ENCODE assay signal across 1 cellular context in the genomic region with DNA sequence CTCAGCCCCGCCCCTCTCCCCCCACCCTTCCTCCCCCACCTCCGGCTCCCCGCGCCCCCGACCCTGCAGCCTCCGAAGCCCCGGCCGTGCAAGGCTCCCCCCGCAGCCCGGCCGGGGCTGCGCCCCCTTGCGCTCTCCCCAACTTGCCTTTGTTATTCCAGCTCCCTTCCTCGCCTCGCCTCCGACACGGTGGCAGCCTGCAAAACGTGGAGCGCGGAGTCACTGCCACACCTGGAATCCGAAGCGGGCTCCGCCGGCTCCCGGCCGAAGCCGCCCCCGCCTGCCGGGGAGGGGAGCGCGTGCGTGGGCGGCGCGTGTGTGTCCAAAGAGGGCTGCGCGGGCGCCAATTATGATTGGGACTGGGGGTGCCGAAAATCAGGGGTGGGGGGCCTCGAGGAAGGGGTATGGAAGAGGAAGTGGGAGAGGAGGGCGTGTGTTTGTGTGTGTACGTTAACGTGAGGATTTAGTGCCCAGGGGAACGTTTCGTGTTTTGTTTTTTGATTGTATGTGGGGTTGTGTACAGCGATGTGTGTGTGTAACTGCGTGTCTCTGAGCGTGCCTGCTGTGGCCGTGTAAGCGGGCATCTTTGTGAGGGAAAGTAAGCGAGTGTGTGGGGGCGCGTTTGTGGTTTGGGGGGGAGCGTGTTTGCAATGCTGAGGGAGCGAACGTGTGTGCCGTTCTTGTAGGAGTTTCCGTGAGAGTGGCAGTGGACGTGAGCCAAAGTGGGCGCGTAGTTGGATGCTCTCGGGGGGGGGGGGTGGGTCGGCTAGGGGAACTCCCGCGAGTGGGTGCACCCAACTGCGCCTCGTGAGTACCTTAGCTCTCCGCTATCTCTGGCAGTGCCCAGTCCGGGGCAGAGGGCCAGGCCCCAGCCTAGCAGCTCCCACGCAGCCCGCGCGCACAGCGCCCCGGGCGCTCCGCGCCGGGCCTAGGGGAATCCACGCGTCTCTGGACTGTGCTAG.
TF ChIP-seq lines count a peak whose summit lies in the region.

No MANE protein-coding gene starts in this region.

TF ChIP-seq in K562, 482 proteins besides CTCF, POLR2A, EP300 and RAD21 (continued from another document and continues in another):
- TF ChIP-seq, protein P1, sequence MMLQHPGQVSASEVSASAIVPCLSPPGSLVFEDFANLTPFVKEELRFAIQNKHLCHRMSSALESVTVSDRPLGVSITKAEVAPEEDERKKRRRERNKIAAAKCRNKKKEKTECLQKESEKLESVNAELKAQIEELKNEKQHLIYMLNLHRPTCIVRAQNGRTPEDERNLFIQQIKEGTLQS (IDR thresholded peaks at IDR 0.05) = no peak
- TF ChIP-seq, protein P1 (CRISPR knock-in tag; conservative IDR thresholded peaks at IDR 0.05) = no peak
- TF ChIP-seq, protein P2, sequence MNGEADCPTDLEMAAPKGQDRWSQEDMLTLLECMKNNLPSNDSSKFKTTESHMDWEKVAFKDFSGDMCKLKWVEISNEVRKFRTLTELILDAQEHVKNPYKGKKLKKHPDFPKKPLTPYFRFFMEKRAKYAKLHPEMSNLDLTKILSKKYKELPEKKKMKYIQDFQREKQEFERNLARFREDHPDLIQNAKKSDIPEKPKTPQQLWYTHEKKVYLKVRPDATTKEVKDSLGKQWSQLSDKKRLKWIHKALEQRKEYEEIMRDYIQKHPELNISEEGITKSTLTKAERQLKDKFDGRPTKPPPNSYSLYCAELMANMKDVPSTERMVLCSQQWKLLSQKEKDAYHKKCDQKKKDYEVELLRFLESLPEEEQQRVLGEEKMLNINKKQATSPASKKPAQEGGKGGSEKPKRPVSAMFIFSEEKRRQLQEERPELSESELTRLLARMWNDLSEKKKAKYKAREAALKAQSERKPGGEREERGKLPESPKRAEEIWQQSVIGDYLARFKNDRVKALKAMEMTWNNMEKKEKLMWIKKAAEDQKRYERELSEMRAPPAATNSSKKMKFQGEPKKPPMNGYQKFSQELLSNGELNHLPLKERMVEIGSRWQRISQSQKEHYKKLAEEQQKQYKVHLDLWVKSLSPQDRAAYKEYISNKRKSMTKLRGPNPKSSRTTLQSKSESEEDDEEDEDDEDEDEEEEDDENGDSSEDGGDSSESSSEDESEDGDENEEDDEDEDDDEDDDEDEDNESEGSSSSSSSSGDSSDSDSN (IDR thresholded peaks at IDR 0.05; ENCODE audit: borderline replicate concordance in 1 of 2, low read depth in 2 of 2, low read length in 2 of 2) = peak; percentile 87 to 93; a peak in 3 of 4 replicates
- TF ChIP-seq SLC30A9 (CRISPR knock-in tag; IDR thresholded peaks at IDR 0.05) (no peak), GTF2A2 (tag; IDR thresholded peaks at IDR 0.05) (no peak), TFAM (CRISPR knock-in tag; conservative IDR thresholded peaks at IDR 0.05) (no peak), POU5F1 (IDR thresholded peaks at IDR 0.05; ENCODE audit: borderline replicate concordance, low read depth, low read length, partially characterized antibody) (no peak), ZC3H4 (CRISPR knock-in tag; IDR thresholded peaks at IDR 0.05; ENCODE audit: borderline replicate concordance) (no peak), RBM22 (IDR thresholded peaks at IDR 0.05; ENCODE audit: low read depth, low read length, poor library complexity, severe bottlenecking) (peak; percentile 76), ELF4 (CRISPR knock-in tag; IDR thresholded peaks at IDR 0.05) (peak; percentile 79; the same call in 1 of the 2 replicates), STAG1 (CRISPR knock-in tag; IDR thresholded peaks at IDR 0.05; ENCODE audit: borderline replicate concordance) (no peak), HMGN3 (IDR thresholded peaks at IDR 0.05; ENCODE audit: borderline replicate concordance, extremely low read depth, insufficient read length, low read depth, low read length) (peak; percentile 95), SRSF1 (IDR thresholded peaks at IDR 0.05; ENCODE audit: low read depth, low read length) (no peak), HMG20B (CRISPR knock-in tag; IDR thresholded peaks at IDR 0.05) (no peak), STAT5A (IDR thresholded peaks at IDR 0.05; ENCODE audit: borderline replicate concordance, low read length) (no peak; the same call in 1 of the 2 replicates), ZNF695 (CRISPR knock-in tag; IDR thresholded peaks at IDR 0.05) (no peak), ADNP (tag; IDR thresholded peaks at IDR 0.05) (no peak), CHD1 (IDR thresholded peaks at IDR 0.05; ENCODE audit: low read length) (no peak), DPF2 (IDR thresholded peaks at IDR 0.05) (peak; percentile 77), ZNF134 (CRISPR knock-in tag; conservative IDR thresholded peaks at IDR 0.05) (no peak), ZNF445 (CRISPR knock-in tag; IDR thresholded peaks at IDR 0.05; ENCODE audit: low read depth) (no peak), PRPF4 (IDR thresholded peaks at IDR 0.05; ENCODE audit: insufficient read depth, low read depth, low read length, poor library complexity, severe bottlenecking) (no peak), YBX1 (IDR thresholded peaks at IDR 0.05) (no peak), ZNF57 (CRISPR knock-in tag; IDR thresholded peaks at IDR 0.05) (no peak), RNF2 (IDR thresholded peaks at IDR 0.05) (peak; percentile 71; the same call in 1 of the 2 replicates), NCOA2 (IDR thresholded peaks at IDR 0.05; ENCODE audit: partially characterized antibody in 2 of 2) (no peak)
- TF ChIP-seq, protein P3, sequence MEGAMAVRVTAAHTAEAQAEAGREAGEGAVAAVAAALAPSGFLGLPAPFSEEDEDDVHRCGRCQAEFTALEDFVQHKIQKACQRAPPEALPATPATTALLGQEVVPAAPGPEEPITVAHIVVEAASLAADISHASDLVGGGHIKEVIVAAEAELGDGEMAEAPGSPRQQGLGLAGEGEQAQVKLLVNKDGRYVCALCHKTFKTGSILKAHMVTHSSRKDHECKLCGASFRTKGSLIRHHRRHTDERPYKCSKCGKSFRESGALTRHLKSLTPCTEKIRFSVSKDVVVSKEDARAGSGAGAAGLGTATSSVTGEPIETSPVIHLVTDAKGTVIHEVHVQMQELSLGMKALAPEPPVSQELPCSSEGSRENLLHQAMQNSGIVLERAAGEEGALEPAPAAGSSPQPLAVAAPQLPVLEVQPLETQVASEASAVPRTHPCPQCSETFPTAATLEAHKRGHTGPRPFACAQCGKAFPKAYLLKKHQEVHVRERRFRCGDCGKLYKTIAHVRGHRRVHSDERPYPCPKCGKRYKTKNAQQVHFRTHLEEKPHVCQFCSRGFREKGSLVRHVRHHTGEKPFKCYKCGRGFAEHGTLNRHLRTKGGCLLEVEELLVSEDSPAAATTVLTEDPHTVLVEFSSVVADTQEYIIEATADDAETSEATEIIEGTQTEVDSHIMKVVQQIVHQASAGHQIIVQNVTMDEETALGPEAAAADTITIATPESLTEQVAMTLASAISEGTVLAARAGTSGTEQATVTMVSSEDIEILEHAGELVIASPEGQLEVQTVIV (CRISPR knock-in tag; IDR thresholded peaks at IDR 0.05; ENCODE audit: borderline replicate concordance) = no peak
- TF ChIP-seq, protein P4, sequence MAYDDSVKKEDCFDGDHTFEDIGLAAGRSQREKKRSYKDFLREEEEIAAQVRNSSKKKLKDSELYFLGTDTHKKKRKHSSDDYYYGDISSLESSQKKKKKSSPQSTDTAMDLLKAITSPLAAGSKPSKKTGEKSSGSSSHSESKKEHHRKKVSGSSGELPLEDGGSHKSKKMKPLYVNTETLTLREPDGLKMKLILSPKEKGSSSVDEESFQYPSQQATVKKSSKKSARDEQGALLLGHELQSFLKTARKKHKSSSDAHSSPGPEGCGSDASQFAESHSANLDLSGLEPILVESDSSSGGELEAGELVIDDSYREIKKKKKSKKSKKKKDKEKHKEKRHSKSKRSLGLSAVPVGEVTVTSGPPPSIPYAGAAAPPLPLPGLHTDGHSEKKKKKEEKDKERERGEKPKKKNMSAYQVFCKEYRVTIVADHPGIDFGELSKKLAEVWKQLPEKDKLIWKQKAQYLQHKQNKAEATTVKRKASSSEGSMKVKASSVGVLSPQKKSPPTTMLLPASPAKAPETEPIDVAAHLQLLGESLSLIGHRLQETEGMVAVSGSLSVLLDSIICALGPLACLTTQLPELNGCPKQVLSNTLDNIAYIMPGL (CRISPR knock-in tag; IDR thresholded peaks at IDR 0.05) = 0 out of 2 replicates have a peak, but pooled peaks have one; percentile 47
- TF ChIP-seq, protein P5, sequence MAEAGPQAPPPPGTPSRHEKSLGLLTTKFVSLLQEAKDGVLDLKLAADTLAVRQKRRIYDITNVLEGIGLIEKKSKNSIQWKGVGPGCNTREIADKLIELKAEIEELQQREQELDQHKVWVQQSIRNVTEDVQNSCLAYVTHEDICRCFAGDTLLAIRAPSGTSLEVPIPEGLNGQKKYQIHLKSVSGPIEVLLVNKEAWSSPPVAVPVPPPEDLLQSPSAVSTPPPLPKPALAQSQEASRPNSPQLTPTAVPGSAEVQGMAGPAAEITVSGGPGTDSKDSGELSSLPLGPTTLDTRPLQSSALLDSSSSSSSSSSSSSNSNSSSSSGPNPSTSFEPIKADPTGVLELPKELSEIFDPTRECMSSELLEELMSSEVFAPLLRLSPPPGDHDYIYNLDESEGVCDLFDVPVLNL (CRISPR knock-in tag; IDR thresholded peaks at IDR 0.05; ENCODE audit: low read depth) = no peak
- TF ChIP-seq, protein P6, sequence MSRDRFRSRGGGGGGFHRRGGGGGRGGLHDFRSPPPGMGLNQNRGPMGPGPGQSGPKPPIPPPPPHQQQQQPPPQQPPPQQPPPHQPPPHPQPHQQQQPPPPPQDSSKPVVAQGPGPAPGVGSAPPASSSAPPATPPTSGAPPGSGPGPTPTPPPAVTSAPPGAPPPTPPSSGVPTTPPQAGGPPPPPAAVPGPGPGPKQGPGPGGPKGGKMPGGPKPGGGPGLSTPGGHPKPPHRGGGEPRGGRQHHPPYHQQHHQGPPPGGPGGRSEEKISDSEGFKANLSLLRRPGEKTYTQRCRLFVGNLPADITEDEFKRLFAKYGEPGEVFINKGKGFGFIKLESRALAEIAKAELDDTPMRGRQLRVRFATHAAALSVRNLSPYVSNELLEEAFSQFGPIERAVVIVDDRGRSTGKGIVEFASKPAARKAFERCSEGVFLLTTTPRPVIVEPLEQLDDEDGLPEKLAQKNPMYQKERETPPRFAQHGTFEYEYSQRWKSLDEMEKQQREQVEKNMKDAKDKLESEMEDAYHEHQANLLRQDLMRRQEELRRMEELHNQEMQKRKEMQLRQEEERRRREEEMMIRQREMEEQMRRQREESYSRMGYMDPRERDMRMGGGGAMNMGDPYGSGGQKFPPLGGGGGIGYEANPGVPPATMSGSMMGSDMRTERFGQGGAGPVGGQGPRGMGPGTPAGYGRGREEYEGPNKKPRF (IDR thresholded peaks at IDR 0.05; ENCODE audit: low read depth, low read length) = no peak
- TF ChIP-seq, protein P7, sequence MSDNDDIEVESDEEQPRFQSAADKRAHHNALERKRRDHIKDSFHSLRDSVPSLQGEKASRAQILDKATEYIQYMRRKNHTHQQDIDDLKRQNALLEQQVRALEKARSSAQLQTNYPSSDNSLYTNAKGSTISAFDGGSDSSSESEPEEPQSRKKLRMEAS (CRISPR knock-in tag; IDR thresholded peaks at IDR 0.05) = peak; percentile 58
- TF ChIP-seq, protein P8, sequence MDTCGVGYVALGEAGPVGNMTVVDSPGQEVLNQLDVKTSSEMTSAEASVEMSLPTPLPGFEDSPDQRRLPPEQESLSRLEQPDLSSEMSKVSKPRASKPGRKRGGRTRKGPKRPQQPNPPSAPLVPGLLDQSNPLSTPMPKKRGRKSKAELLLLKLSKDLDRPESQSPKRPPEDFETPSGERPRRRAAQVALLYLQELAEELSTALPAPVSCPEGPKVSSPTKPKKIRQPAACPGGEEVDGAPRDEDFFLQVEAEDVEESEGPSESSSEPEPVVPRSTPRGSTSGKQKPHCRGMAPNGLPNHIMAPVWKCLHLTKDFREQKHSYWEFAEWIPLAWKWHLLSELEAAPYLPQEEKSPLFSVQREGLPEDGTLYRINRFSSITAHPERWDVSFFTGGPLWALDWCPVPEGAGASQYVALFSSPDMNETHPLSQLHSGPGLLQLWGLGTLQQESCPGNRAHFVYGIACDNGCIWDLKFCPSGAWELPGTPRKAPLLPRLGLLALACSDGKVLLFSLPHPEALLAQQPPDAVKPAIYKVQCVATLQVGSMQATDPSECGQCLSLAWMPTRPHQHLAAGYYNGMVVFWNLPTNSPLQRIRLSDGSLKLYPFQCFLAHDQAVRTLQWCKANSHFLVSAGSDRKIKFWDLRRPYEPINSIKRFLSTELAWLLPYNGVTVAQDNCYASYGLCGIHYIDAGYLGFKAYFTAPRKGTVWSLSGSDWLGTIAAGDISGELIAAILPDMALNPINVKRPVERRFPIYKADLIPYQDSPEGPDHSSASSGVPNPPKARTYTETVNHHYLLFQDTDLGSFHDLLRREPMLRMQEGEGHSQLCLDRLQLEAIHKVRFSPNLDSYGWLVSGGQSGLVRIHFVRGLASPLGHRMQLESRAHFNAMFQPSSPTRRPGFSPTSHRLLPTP (IDR thresholded peaks at IDR 0.05; ENCODE audit: borderline replicate concordance, extremely low read depth, insufficient read length) = no peak
- TF ChIP-seq, protein P9, sequence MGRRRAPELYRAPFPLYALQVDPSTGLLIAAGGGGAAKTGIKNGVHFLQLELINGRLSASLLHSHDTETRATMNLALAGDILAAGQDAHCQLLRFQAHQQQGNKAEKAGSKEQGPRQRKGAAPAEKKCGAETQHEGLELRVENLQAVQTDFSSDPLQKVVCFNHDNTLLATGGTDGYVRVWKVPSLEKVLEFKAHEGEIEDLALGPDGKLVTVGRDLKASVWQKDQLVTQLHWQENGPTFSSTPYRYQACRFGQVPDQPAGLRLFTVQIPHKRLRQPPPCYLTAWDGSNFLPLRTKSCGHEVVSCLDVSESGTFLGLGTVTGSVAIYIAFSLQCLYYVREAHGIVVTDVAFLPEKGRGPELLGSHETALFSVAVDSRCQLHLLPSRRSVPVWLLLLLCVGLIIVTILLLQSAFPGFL (CRISPR knock-in tag; IDR thresholded peaks at IDR 0.05) = no peak
- TF ChIP-seq, protein P10, sequence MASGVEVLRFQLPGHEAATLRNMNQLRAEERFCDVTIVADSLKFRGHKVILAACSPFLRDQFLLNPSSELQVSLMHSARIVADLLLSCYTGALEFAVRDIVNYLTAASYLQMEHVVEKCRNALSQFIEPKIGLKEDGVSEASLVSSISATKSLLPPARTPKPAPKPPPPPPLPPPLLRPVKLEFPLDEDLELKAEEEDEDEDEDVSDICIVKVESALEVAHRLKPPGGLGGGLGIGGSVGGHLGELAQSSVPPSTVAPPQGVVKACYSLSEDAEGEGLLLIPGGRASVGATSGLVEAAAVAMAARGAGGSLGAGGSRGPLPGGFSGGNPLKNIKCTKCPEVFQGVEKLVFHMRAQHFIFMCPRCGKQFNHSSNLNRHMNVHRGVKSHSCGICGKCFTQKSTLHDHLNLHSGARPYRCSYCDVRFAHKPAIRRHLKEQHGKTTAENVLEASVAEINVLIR (CRISPR knock-in tag; IDR thresholded peaks at IDR 0.05) = peak; percentile 4; the same call in 1 of the 2 replicates
- TF ChIP-seq, protein P11, sequence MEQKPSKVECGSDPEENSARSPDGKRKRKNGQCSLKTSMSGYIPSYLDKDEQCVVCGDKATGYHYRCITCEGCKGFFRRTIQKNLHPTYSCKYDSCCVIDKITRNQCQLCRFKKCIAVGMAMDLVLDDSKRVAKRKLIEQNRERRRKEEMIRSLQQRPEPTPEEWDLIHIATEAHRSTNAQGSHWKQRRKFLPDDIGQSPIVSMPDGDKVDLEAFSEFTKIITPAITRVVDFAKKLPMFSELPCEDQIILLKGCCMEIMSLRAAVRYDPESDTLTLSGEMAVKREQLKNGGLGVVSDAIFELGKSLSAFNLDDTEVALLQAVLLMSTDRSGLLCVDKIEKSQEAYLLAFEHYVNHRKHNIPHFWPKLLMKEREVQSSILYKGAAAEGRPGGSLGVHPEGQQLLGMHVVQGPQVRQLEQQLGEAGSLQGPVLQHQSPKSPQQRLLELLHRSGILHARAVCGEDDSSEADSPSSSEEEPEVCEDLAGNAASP (IDR thresholded peaks at IDR 0.05) = no peak
